25 cellular contexts compared by ENCODE assay signal in the genomic region with DNA sequence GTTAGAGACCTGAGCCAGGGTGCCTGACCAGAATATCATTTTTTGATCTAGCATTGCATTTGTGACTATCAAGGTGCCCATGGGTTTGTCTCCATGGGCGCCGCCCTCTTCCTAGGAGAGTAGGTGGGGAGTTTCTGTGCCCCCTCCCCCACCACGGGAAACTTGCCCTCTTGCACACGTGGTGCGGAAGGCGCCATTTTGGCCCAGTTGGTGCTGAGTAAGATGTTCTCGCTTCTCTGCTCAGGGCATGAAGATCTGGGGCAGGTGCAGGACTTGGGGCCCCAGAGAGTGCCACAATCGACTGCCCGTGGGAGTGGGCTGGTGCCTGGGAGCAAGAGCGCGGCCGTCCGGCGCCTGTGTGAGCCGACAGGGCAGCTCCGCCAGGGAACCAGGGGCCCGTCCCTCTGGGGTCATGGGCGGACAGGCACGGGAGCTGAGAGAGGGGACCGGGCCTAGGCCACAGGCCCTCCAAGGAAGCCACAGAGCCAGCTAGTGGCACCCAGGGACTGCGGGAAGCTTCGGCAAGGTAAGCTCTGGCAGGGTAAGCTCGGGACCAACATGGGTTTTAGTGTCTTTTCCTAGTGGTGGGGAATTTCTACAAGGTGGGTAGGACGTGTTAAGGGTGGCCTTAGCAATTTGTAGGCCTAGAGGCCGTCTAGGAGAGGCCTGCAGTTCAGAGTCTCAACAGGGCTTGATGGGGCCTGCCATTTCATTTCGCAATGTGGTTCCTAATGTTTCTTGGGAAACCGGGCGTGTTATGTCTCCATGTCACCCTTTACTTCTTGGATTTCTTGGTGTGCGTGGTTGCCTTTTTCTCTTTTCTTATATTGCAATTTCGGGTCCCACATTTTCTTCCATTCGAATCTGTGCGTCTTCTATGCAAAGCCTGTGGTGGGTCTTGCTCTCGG. TPM values are rescaled to one million over a fixed set of nuclear protein-coding genes. Genes with fewer than 3 reads are reported as not detected.
DNase-seq lines count a peak whose midpoint lies in the region; ATAC-seq, FAIRE-seq and TF ChIP-seq lines count a peak whose summit lies in the region.
"Had no signal": no experiment of that assay in that cellular context is flagged by ENCODE, and none has a peak within 500 bp of the region (broad histone marks: within the 10 kb centered on the region; RNA-seq: fewer than 3 reads in every experiment).

No MANE protein-coding gene starts in this region.

- TF ChIP-seq RAD21 in IMR-90 (IDR thresholded peaks at IDR 0.05; ENCODE audit: low read length): no peak
- TF ChIP-seq RAD21 in H1 (IDR thresholded peaks at IDR 0.05 in 1 of 2, conservative IDR thresholded peaks at IDR 0.05 in 1 of 2; ENCODE audit: low read depth in 2 of 2, low read length in 2 of 2): no peak

- in situ Hi-C loops in IMR-90 (cut with MboI; ENCODE audit: low sequenced_read_pairs): no loop called here

- H3K4me1 ChIP-seq in IMR-90 (ENCODE audit: control insufficient read depth, insufficient read depth, low read length) (no peaks in the 10 kb centered on the region), OCI-LY3 (ENCODE audit: low read length) (peaks cover 10% of the 10 kb centered on the region), H1 (replicated peaks in 1 of 4; ENCODE audit: control insufficient read depth in 3 of 4, insufficient read depth in 4 of 4, low read length in 3 of 4) (no peaks in the 10 kb centered on the region)
- H3K4me1 ChIP-seq: A549; BLaER1 treated with 17β-estradiol and CSF1 and Interleukin-3, amounts not matched to agents 10 nM and 100 nM; HAP-1; Peyer's patch had no signal

- H2AK5ac ChIP-seq in IMR-90 (ENCODE audit: low read depth, low read length) (no peak overlapping the region), H1 (ENCODE audit: low read depth, low read length) (no peak overlapping the region)

- H4K8ac ChIP-seq in IMR-90 (ENCODE audit: low read depth in 2 of 2, low read length in 2 of 2) (no peak overlapping the region), H1 (ENCODE audit: extremely low read depth, insufficient read depth, low read length) (no peak overlapping the region)

- BruUV-seq in IMR-90 (replicated peaks; lab: Mats Ljungman, UMichigan): no TSS peak

- peaks cover 4% of the 10 kb centered on the region; the same call in 1 of the 2 replicates for H3K9me1 ChIP-seq in IMR-90 (ENCODE audit: insufficient read depth, low read length)

- H3K23me2 ChIP-seq in H1 (ENCODE audit: low read depth, low read length): no peaks in the 10 kb centered on the region

- H2BK120ac ChIP-seq in IMR-90 (ENCODE audit: low read depth, low read length) (no peak overlapping the region), H1 (replicated peaks; ENCODE audit: low read depth, low read length) (no peak overlapping the region)

- H3K4me2 ChIP-seq in IMR-90 (ENCODE audit: low read depth, low read length): no peak overlapping the region
- no peak overlapping the region for H3K4me2 ChIP-seq in OCI-LY3 (ENCODE audit: low read length)
- no peak overlapping the region for H3K4me2 ChIP-seq in H1 (ENCODE audit: insufficient read depth in 1 of 2, low read depth in 2 of 2, low read length in 2 of 2)
- H3K4me2 ChIP-seq: A549; BLaER1 treated with 17β-estradiol and CSF1 and Interleukin-3, amounts not matched to agents 10 nM and 100 nM had no signal

- FAIRE-seq in H1 (lab: Jason Lieb, UNC): no peak
- FAIRE-seq: A549, D721Med, GM18507 had no signal

- no peaks in the 10 kb centered on the region for H3K9me3 ChIP-seq in IMR-90 (ENCODE audit: control insufficient read depth, insufficient read depth, low read length)
- no peaks in the 10 kb centered on the region for H3K9me3 ChIP-seq in OCI-LY3 (ENCODE audit: insufficient read depth, low read length)
- 0 out of 4 replicates have a peak, but pooled peaks cover 0 to 3% of the 10 kb centered on the region in 2 experiments for H3K9me3 ChIP-seq in H1 (ENCODE audit: insufficient read depth in 2 of 2, low read depth in 1 of 2, low read length in 1 of 2)
- H3K9me3 ChIP-seq: A549; BLaER1 treated with 17β-estradiol and CSF1 and Interleukin-3, amounts not matched to agents 10 nM and 100 nM; HAP-1; Peyer's patch had no signal

- H2AK9ac ChIP-seq in IMR-90 (replicated peaks; ENCODE audit: low read depth, low read length, poor library complexity): peak overlapping the region; percentile 71

- H3K9me3 Mint-ChIP-seq in neural crest cell: peaks cover 2% of the 10 kb centered on the region
- H3K9me3 Mint-ChIP-seq: CD4-positive, alpha-beta T cell; HFFc6 had no signal

- H3K36me3 Mint-ChIP-seq in neural crest cell (ENCODE audit: low read depth): peaks cover 14% of the 10 kb centered on the region

- H3K4ac ChIP-seq in IMR-90 (ENCODE audit: low read depth, low read length): no peak overlapping the region
- no peak overlapping the region for H3K4ac ChIP-seq in H1 (replicated peaks; ENCODE audit: insufficient read length, low read depth, low read length)

- H3K27ac ChIP-seq in IMR-90 (ENCODE audit: insufficient read depth, low read length) (no peak overlapping the region), OCI-LY3 (ENCODE audit: low read length) (0 out of 2 replicates have a peak overlapping the region, but pooled peaks have one; percentile 9), H1 (ENCODE audit: low read depth, low read length) (no peak overlapping the region)
- H3K27ac ChIP-seq: A549; BLaER1 treated with 17β-estradiol and CSF1 and Interleukin-3, amounts not matched to agents 10 nM and 100 nM; Peyer's patch; SK-N-MC had no signal

- H4K5ac ChIP-seq in IMR-90 (ENCODE audit: low read depth, low read length) (no peak overlapping the region), H1 (ENCODE audit: insufficient read length, low read depth, low read length) (no peak overlapping the region)

- dilution Hi-C loops in IMR-90 (cut with HindIII; ENCODE audit: low sequenced_read_pairs, unreplicated experiment): no loop called here

- H3K36me3 ChIP-seq in IMR-90 (ENCODE audit: control insufficient read depth, insufficient read depth, low read length) (peaks cover 4% of the 10 kb centered on the region), OCI-LY3 (replicated peaks; ENCODE audit: low read depth, low read length) (no peaks in the 10 kb centered on the region), H1 (ENCODE audit: control insufficient read depth in 2 of 4, insufficient read depth in 4 of 4, low read length in 3 of 4) (peaks cover 0 to 3% (median 1%) of the 10 kb centered on the region in 4 experiments; a peak in 2 of 8 replicates)
- H3K36me3 ChIP-seq: BLaER1 treated with 17β-estradiol and CSF1 and Interleukin-3, amounts not matched to agents 10 nM and 100 nM; HAP-1; Peyer's patch had no signal

- no peaks in the 10 kb centered on the region for H3K79me2 ChIP-seq in OCI-LY3 (ENCODE audit: low read length)
- no peaks in the 10 kb centered on the region for H3K79me2 ChIP-seq in H1 (ENCODE audit: control insufficient read depth in 1 of 2, insufficient read depth in 2 of 2, low read length in 2 of 2)

- peak overlapping the region; percentile 41 for H2AFZ ChIP-seq in IMR-90 (replicated peaks; ENCODE audit: low read length, poor library complexity)
- H2AFZ ChIP-seq in OCI-LY3 (ENCODE audit: low read depth, low read length): no peak overlapping the region
- H2AFZ ChIP-seq in H1 (ENCODE audit: low read length): no peak overlapping the region

- no peak for TF ChIP-seq EP300 in H1 (IDR thresholded peaks at IDR 0.05; ENCODE audit: borderline replicate concordance in 1 of 2, low read depth in 2 of 2, low read length in 2 of 2)

- H3K4me1 Mint-ChIP-seq in neural crest cell: peaks cover 25% of the 10 kb centered on the region

- H3K27me3 ChIP-seq in IMR-90 (ENCODE audit: control insufficient read depth, insufficient read depth, low read length) (no peaks in the 10 kb centered on the region), OCI-LY3 (ENCODE audit: low read depth, low read length) (no peaks in the 10 kb centered on the region), H1 (replicated peaks in 1 of 4; ENCODE audit: control insufficient read depth in 3 of 4, extremely low read depth in 1 of 4, insufficient read depth in 3 of 4, low read length in 3 of 4) (no peaks in the 10 kb centered on the region)
- H3K27me3 ChIP-seq: BLaER1 treated with 17β-estradiol and CSF1 and Interleukin-3, amounts not matched to agents 10 nM and 100 nM; Peyer's patch had no signal

- no peak overlapping the region for H3K4me3 Mint-ChIP-seq in neural crest cell
- H3K4me3 Mint-ChIP-seq: CD4-positive, alpha-beta T cell; HFFc6 had no signal

- no peaks in the 10 kb centered on the region for H3K27me3 Mint-ChIP-seq in neural crest cell (ENCODE audit: low read depth)
- H3K27me3 Mint-ChIP-seq: CD4-positive, alpha-beta T cell had no signal

- H3K4me3 ChIP-seq in IMR-90 (ENCODE audit: insufficient read depth, low read depth, low read length) (no peak overlapping the region), OCI-LY3 (ENCODE audit: low read length) (no peak overlapping the region), H1 (ENCODE audit: extremely low read depth in 1 of 4, insufficient read depth in 2 of 4, low read depth in 3 of 4, low read length in 4 of 4) (no peak overlapping the region)
- H3K4me3 ChIP-seq: A549; BLaER1 treated with 17β-estradiol and CSF1 and Interleukin-3, amounts not matched to agents 10 nM and 100 nM; HAP-1; Peyer's patch; SK-N-MC had no signal

- H3K79me1 ChIP-seq in IMR-90 (ENCODE audit: low read depth in 1 of 2, low read length in 2 of 2): peaks cover 0 to 12% of the 10 kb centered on the region in 2 experiments; a peak in 1 of 4 replicates
- H3K79me1 ChIP-seq in H1 (ENCODE audit: low read depth, low read length): no peaks in the 10 kb centered on the region

- 95% methylated on average over 11 of the region's 33 CpGs; no CpG with 5 or more reads in 1 of the 2 experiments for WGBS in IMR-90 (ENCODE audit: extremely low coverage in 2 of 2, insufficient read length in 1 of 2), 2 experiments
- WGBS in H1 (ENCODE audit: extremely low coverage in 1 of 2, insufficient coverage in 1 of 2, insufficient read length in 1 of 2, insufficient replicate concordance in 2 of 2, low coverage in 1 of 2, low lambda C conversion rate in 2 of 2, missing lambda C conversion rate in 1 of 2), 2 experiments: 91% methylated on average over 33 of the region's 33 CpGs; no CpG with 5 or more reads in 1 of the 2 experiments

- H2BK15ac ChIP-seq in IMR-90 (ENCODE audit: low read depth, low read length) (no peak overlapping the region), H1 (ENCODE audit: low read length) (no peak overlapping the region)

- H4K20me1 ChIP-seq in IMR-90 (ENCODE audit: insufficient read depth, low read length) (no peaks in the 10 kb centered on the region), OCI-LY3 (ENCODE audit: insufficient read depth, low read length) (no peaks in the 10 kb centered on the region), H1 (replicated peaks in 1 of 2; ENCODE audit: control insufficient read depth in 1 of 2, insufficient read depth in 2 of 2, low read length in 2 of 2) (no peaks in the 10 kb centered on the region)
- H4K20me1 ChIP-seq: BLaER1 treated with 17β-estradiol and CSF1 and Interleukin-3, amounts not matched to agents 10 nM and 100 nM had no signal

- no peak overlapping the region for H3K23ac ChIP-seq in IMR-90 (ENCODE audit: low read depth, low read length)
- no peak overlapping the region for H3K23ac ChIP-seq in H1 (ENCODE audit: insufficient read length)

- POLR2A ChIA-PET in IMR-90 (lab: Charles Lee; ENCODE audit: unreplicated experiment): no interaction called here
- POLR2A ChIA-PET in H1 (lab: Charles Lee; ENCODE audit: partially characterized antibody): interaction anchor here (1.4 kb wide), 1 partner anchor 8 kb away, joined by 3 read pairs; no protein-coding TSS in a partner anchor

- CTCF ChIA-PET in IMR-90 (lab: Yijun Ruan, JAX) (no interaction called here), H1 (lab: Charles Lee; ENCODE audit: partially characterized antibody) (no interaction called here)

- peak overlapping the region; percentile 27 for H3K27ac Mint-ChIP-seq in neural crest cell (ENCODE audit: unreplicated experiment)
- H3K27ac Mint-ChIP-seq: CD4-positive, alpha-beta T cell; HFFc6 had no signal

- H3K56ac ChIP-seq in IMR-90 (ENCODE audit: extremely low read depth, insufficient read depth, low read length) (no peak overlapping the region), H1 (replicated peaks; ENCODE audit: insufficient read length, low read depth, low read length) (no peak overlapping the region)

- TF ChIP-seq POLR2A in IMR-90 (IDR thresholded peaks at IDR 0.05; ENCODE audit: low read depth, low read length) (no peak), H1 (IDR thresholded peaks at IDR 0.05; ENCODE audit: control extremely low read depth in 1 of 2, low read depth in 2 of 2, low read length in 2 of 2) (no peak)

- H2BK12ac ChIP-seq in H1 (ENCODE audit: low read depth, low read length): no peak overlapping the region

- TF ChIP-seq CTCF in IMR-90 (conservative IDR thresholded peaks at IDR 0.05; ENCODE audit: low read depth, low read length) (no peak), OCI-LY3 (IDR thresholded peaks at IDR 0.05; ENCODE audit: low read depth, low read length) (no peak), H1 (IDR thresholded peaks at IDR 0.05; ENCODE audit: control extremely low read depth in 1 of 3, insufficient read depth in 1 of 3, low read depth in 1 of 3, low read length in 3 of 3) (no peak), neural crest cell (conservative IDR thresholded peaks at IDR 0.05) (no peak)

- H4K91ac ChIP-seq in IMR-90 (ENCODE audit: insufficient read depth, low read depth, low read length) (no peak overlapping the region), H1 (replicated peaks; ENCODE audit: insufficient read length, low read length) (no peak overlapping the region)

- no peak for DNase-seq in IMR-90
- peak in 1 of 2 experiments; percentile 41 for DNase-seq in H1 (ENCODE audit: low read depth in 1 of 2, low spot score in 2 of 2)
- DNase-seq in neural crest cell (ENCODE audit: low read depth, low spot score): no peak
- no peak for DNase-seq in stimulated activated CD4-positive, alpha-beta T cell treated with anti-CD3 and anti-CD28 coated beads, Interleukin-15, amount 100 ng/mL, for 24 hours
- DNase-seq in NOMO-1 treated with dmso at 0.1 percent for 144 hours (lab: John Stamatoyannopoulos, UW; ENCODE audit: unreplicated experiment): no peak
- DNase-seq: AML-193; CD4-positive, alpha-beta T cell; HFFc6; MV-4-11; NCI-H1105; NCI-H146; NCI-H2029; NCI-H446 treated with DMSO at 0.1 percent for 48 hours; NCI-H526; OCI-M1; Peyer's patch; SIG-M5 had no signal

- H3K14ac ChIP-seq in IMR-90 (replicated peaks; ENCODE audit: low read depth, low read length): no peak overlapping the region
- no peak overlapping the region for H3K14ac ChIP-seq in H1 (ENCODE audit: insufficient read length)

- intact Hi-C loops in IMR-90 (cut with micrococcal nuclease): no loop called here

- no peak overlapping the region for H3K9ac ChIP-seq in IMR-90 (ENCODE audit: low read depth, low read length)
- H3K9ac ChIP-seq in OCI-LY3 (ENCODE audit: low read length): no peak overlapping the region
- H3K9ac ChIP-seq in H1 (replicated peaks in 1 of 4; ENCODE audit: extremely low read depth in 1 of 4, low read depth in 3 of 4, low read length in 3 of 4): no peak overlapping the region
- H3K9ac ChIP-seq: BLaER1 treated with 17β-estradiol and CSF1 and Interleukin-3, amounts not matched to agents 10 nM and 100 nM had no signal

- no peak for ATAC-seq in IMR-90 (ENCODE audit: low read depth)
- no peak for ATAC-seq in activated CD4-positive, CD25-positive, alpha-beta regulatory T cell treated with anti-CD3 and anti-CD28 coated beads, Interleukin-2, amount 50 U/mL, for 24 hours
- ATAC-seq: A549 had no signal

- H2BK20ac ChIP-seq in IMR-90 (ENCODE audit: low read depth, low read length): no peak overlapping the region
- H2BK20ac ChIP-seq in H1 (ENCODE audit: low read length): no peak overlapping the region

- H2BK5ac ChIP-seq in IMR-90 (ENCODE audit: low read depth, low read length, poor library complexity, severe bottlenecking): no peak overlapping the region
- no peak overlapping the region for H2BK5ac ChIP-seq in H1 (ENCODE audit: low read depth, low read length)

- H3K18ac ChIP-seq in IMR-90 (ENCODE audit: low read depth, low read length) (no peak overlapping the region), H1 (ENCODE audit: extremely low read depth, low read length) (peak overlapping the region; percentile 19; the same call in 1 of the 2 replicates)

RNA-seq across cellular contexts. Expression of a gene that starts 14.5 kb away (rescaled TPM):
- total RNA-seq in IMR-90 (2012; rRNA removed) (121 and 174 TPM in 2 replicates), neural crest cell (75.4 and 80.5 TPM in 2 replicates)
- polyA plus RNA-seq in IMR-90 (2012; rRNA removed) (12.1 and 14.7 TPM in 2 replicates), H1 (2011; rRNA removed) (11.0 and 17.4 TPM in 2 replicates)
- polyA plus RNA-seq in IMR-90 (2012; cell fraction: cytosol; rRNA removed): 5.2 and 9.7 TPM in 2 replicates
- 12.1 and 25.9 TPM in 2 replicates for polyA plus RNA-seq in IMR-90 (2012; cell fraction: nucleus; rRNA removed; ENCODE audit: low replicate concordance)
- total RNA-seq in H1 (2021; fragmentation: NEBNext Ultra II Directional; extraction: Animal tissue kit (Norgen Biotek cat#: 25700)): 51.3 and 54.2 TPM in 2 replicates
- polyA plus RNA-seq in H1 (2011; cell fraction: cytosol; rRNA removed): 14.2 TPM
- 54.3 TPM for polyA plus RNA-seq in H1 (2011; cell fraction: nucleus; rRNA removed)
- 9.6 to 23.4 TPM (median 16.3 TPM) in 4 replicates for polyA plus RNA-seq in H1 (2012, experiment 1 of 2)
- polyA plus RNA-seq in H1 (2012, experiment 2 of 2): 1.5 TPM
- polyA plus RNA-seq in H1 (2013, experiment 1 of 2): 23.0 TPM
- 18.6 TPM for polyA plus RNA-seq in H1 (2013, experiment 2 of 2)
- polyA minus RNA-seq in H1 (2011; rRNA and poly(A)+ RNA removed): 171 and 240 TPM in 2 replicates
- 50.0 TPM for polyA minus RNA-seq in H1 (2011; cell fraction: cytosol; rRNA and poly(A)+ RNA removed)
- polyA minus RNA-seq in H1 (2011; cell fraction: nucleus; rRNA and poly(A)+ RNA removed): 177 TPM
